In genomic region chr11:94799726-94800125, GRCh38 we compare ENCODE assay signal across 17 cellular contexts.
"Had no signal": no experiment of that assay in that cellular context is flagged by ENCODE, and none has a peak within 500 bp of the region (broad histone marks: within the 10 kb centered on the region; RNA-seq: fewer than 3 reads in every experiment).

No MANE protein-coding gene starts in this region.

- H3K27me3 Mint-ChIP-seq: stimulated activated naive CD8-positive, alpha-beta T cell treated with anti-CD3 and anti-CD28 coated beads, Interleukin-15, Interleukin-2, amounts not matched to agents 100 ng/mL and 50 ng/mL, for 24 hours had no signal

- H3K4me3 ChIP-seq: cardiac muscle cell, dorsolateral prefrontal cortex, heart right ventricle, mucosa of descending colon, smooth muscle cell had no signal

- ATAC-seq: activated T-cell treated with anti-CD3 and anti-CD28 coated beads, Interleukin-2, amount 50 U/mL, for 4 hours; mucosa of descending colon; naive thymus-derived CD8-positive, alpha-beta T cell; T-helper 17 cell; WTC11 had no signal

- H3K4me2 ChIP-seq: smooth muscle cell had no signal

- H3K27ac Mint-ChIP-seq: activated CD4-positive, alpha-beta memory T cell treated with anti-CD3 and anti-CD28 coated beads, Interleukin-2, amount 10 ng/mL, durations not matched to agents 7 days and 5 days; naive thymus-derived CD8-positive, alpha-beta T cell; stimulated activated naive CD8-positive, alpha-beta T cell treated with anti-CD3 and anti-CD28 coated beads, Interleukin-15, Interleukin-2, amounts not matched to agents 100 ng/mL and 50 ng/mL, for 24 hours; T-helper 17 cell; WTC11 had no signal

- H3K27ac ChIP-seq: cardiac muscle cell, dorsolateral prefrontal cortex, neutrophil had no signal

- H3K36me3 ChIP-seq: cardiac muscle cell, neutrophil had no signal

- H3K4me1 Mint-ChIP-seq: activated CD4-positive, alpha-beta memory T cell treated with anti-CD3 and anti-CD28 coated beads, Interleukin-2, amount 10 ng/mL, durations not matched to agents 7 days and 5 days; naive thymus-derived CD8-positive, alpha-beta T cell; T-helper 17 cell had no signal

- H3K9me3 ChIP-seq: heart right ventricle, mucosa of descending colon, neutrophil had no signal

- H3K9me3 Mint-ChIP-seq: activated CD4-positive, alpha-beta memory T cell treated with anti-CD3 and anti-CD28 coated beads, Interleukin-2, amount 10 ng/mL, durations not matched to agents 7 days and 5 days; activated T-cell treated with anti-CD3 and anti-CD28 coated beads, Interleukin-2, amount 50 U/mL, for 4 hours; naive thymus-derived CD8-positive, alpha-beta T cell; stimulated activated naive CD8-positive, alpha-beta T cell treated with anti-CD3 and anti-CD28 coated beads, Interleukin-15, Interleukin-2, amounts not matched to agents 100 ng/mL and 50 ng/mL, for 24 hours; WTC11 had no signal

- DNase-seq: activated CD4-positive, alpha-beta memory T cell treated with anti-CD3 and anti-CD28 coated beads, Interleukin-2, amount 10 ng/mL, durations not matched to agents 7 days and 5 days; activated CD4-positive, alpha-beta T cell treated with anti-CD3 and anti-CD28 coated beads for 4 hours; activated effector memory CD4-positive, alpha-beta T cell treated with Interleukin-2 at 50 U/mL for 16 hours; activated naive CD4-positive, alpha-beta T cell treated with anti-CD3 and anti-CD28 coated beads, Interleukin-2, amount 50 U/mL, for 16 hours; activated T-cell treated with anti-CD3 and anti-CD28 coated beads, Interleukin-2, amount 50 U/mL, for 4 hours; dorsolateral prefrontal cortex; foreskin melanocyte; naive thymus-derived CD8-positive, alpha-beta T cell; stimulated activated CD4-positive, alpha-beta T cell treated with anti-CD3 and anti-CD28 coated beads, Interleukin-4, amount 100 ng/mL, for 4 hours; T-helper 17 cell had no signal

- H3K4me3 Mint-ChIP-seq: activated CD4-positive, alpha-beta memory T cell treated with anti-CD3 and anti-CD28 coated beads, Interleukin-2, amount 10 ng/mL, durations not matched to agents 7 days and 5 days; activated T-cell treated with anti-CD3 and anti-CD28 coated beads, Interleukin-2, amount 50 U/mL, for 4 hours; naive thymus-derived CD8-positive, alpha-beta T cell; stimulated activated naive CD8-positive, alpha-beta T cell treated with anti-CD3 and anti-CD28 coated beads, Interleukin-15, Interleukin-2, amounts not matched to agents 100 ng/mL and 50 ng/mL, for 24 hours; T-helper 17 cell; WTC11 had no signal

- H3K27me3 ChIP-seq: cardiac muscle cell, dorsolateral prefrontal cortex, heart right ventricle, neutrophil had no signal
